Comparison of ENCODE assay signal across 8 cellular contexts in genomic region chr2:105328281-105329196, GRCh38. TPM values are rescaled to one million over a fixed set of nuclear protein-coding genes. Genes with fewer than 3 reads are reported as not detected.
DNase-seq lines count a peak whose midpoint lies in the region; ATAC-seq and TF ChIP-seq lines count a peak whose summit lies in the region.

No MANE protein-coding gene starts in this region.

- H3K36me3 ChIP-seq in RWPE2 (ENCODE audit: low read depth) (no peaks in the 10 kb centered on the region), breast epithelium (no peaks in the 10 kb centered on the region), skeletal muscle tissue (ENCODE audit: control insufficient read depth in 3 of 3, insufficient read depth in 3 of 3, low read length in 3 of 3) (no peaks in the 10 kb centered on the region)

- intact Hi-C loops in breast epithelium (cut with DNase I; ENCODE audit: low total_unique reads), result no loop called here

- H3K9me3 ChIP-seq in RWPE2 (ENCODE audit: severe bottlenecking) (no peaks in the 10 kb centered on the region), breast epithelium (no peaks in the 10 kb centered on the region), skeletal muscle tissue (ENCODE audit: control insufficient read depth in 3 of 3, low read length in 3 of 3) (no peaks in the 10 kb centered on the region)

- TF ChIP-seq CTCF in RWPE2 (IDR thresholded peaks at IDR 0.05; ENCODE audit: poor library complexity, severe bottlenecking), result no peak
- TF ChIP-seq CTCF in breast epithelium (IDR thresholded peaks at IDR 0.05), result no peak

- DNase-seq in DMS53 treated with DMSO at 0.1 percent for 48 hours (lab: John Stamatoyannopoulos, UW; ENCODE audit: unreplicated experiment), result peak; percentile 71
- DNase-seq in RWPE2 (ENCODE audit: low spot score), result no peak
- DNase-seq in breast epithelium (ENCODE audit: low spot score in 2 of 2), result no peak
- peak; percentile 77 for DNase-seq in iris pigment epithelial cell (ENCODE audit: low read depth)
- DNase-seq in NCI-H446 (lab: John Stamatoyannopoulos, UW), result no peak
- DNase-seq in SKM-1 treated with dmso at 0.1 percent for 144 hours (lab: John Stamatoyannopoulos, UW; ENCODE audit: unreplicated experiment), result no peak

- H3K9ac ChIP-seq in skeletal muscle tissue (ENCODE audit: low read depth in 1 of 3, low read length in 3 of 3), result peak overlapping the region; percentile 74 to 82 (median 79)

- peaks cover 33% of the 10 kb centered on the region for H3K4me1 ChIP-seq in RWPE2 (ENCODE audit: insufficient read depth, poor library complexity, severe bottlenecking)
- peaks cover 0 to 6% of the 10 kb centered on the region in 2 donors for H3K4me1 ChIP-seq in breast epithelium
- peaks cover 17 to 35% (median 18%) of the 10 kb centered on the region in 3 donors for H3K4me1 ChIP-seq in skeletal muscle tissue (ENCODE audit: control insufficient read depth in 3 of 3, insufficient read depth in 3 of 3, low read length in 3 of 3)

- H3K27me3 ChIP-seq in RWPE2 (ENCODE audit: insufficient read depth, poor library complexity, severe bottlenecking) (no peaks in the 10 kb centered on the region), breast epithelium (no peaks in the 10 kb centered on the region), skeletal muscle tissue (ENCODE audit: control insufficient read depth in 3 of 3, insufficient read depth in 3 of 3, low read length in 3 of 3) (no peaks in the 10 kb centered on the region)

- peak; percentile 24 for ATAC-seq in HG02759 (IDR thresholded peaks at IDR 0.05; ENCODE audit: unreplicated experiment)
- peak; percentile 12; the same call in 2 of the 3 replicates for ATAC-seq in RWPE2 (ENCODE audit: low read depth)

- no peak for TF ChIP-seq POLR2A in breast epithelium (IDR thresholded peaks at IDR 0.05)

- H3K4me3 ChIP-seq in RWPE2 (ENCODE audit: severe bottlenecking), result peak overlapping the region; percentile 78
- H3K4me3 ChIP-seq in breast epithelium, result peak overlapping the region; percentile 71 to 95 (median 81)
- H3K4me3 ChIP-seq in skeletal muscle tissue (ENCODE audit: low read length in 3 of 3), result peak overlapping the region; percentile 86 to 89 (median 86)

- H3K27ac ChIP-seq in RWPE2 (ENCODE audit: poor library complexity, severe bottlenecking), result peak overlapping the region; percentile 65
- peak overlapping the region; percentile 78 to 95 for H3K27ac ChIP-seq in breast epithelium
- H3K27ac ChIP-seq in skeletal muscle tissue (ENCODE audit: low read depth, low read length), result peak overlapping the region; percentile 68

RNA-seq across cellular contexts. Expression of gene TGFBRAP1, which starts 1.0 kb away (rescaled TPM):
- total RNA-seq in breast epithelium (10 to 100 TPM; 24.6 to 29.8 (median 28.5) TPM), skeletal muscle tissue (7.3 TPM)

RNA-seq across cellular contexts. Expression of gene C2orf49, which starts 8.8 kb away (rescaled TPM):
- 10 to 100 TPM; 20.0 to 31.6 (median 23.0) TPM for total RNA-seq in breast epithelium
- 13.0 TPM for total RNA-seq in skeletal muscle tissue

Comparison
In these comparisons a context has a peak if more than half of its experiments do, and no peak if none do; other contexts are left out.
1. DNase-seq: peak in DMS53 treated with DMSO at 0.1 percent for 48 hours (single experiment) and iris pigment epithelial cell (single experiment); none in RWPE2 (single experiment), breast epithelium (0 of 2), NCI-H446 (0 of 2) and SKM-1 treated with dmso at 0.1 percent for 144 hours (single experiment).
2. Peak in every context shown above with its lines, with median percentiles within 50 percentile points of each other: H3K27ac ChIP-seq and H3K4me3 ChIP-seq.